14 cellular contexts compared by ENCODE assay signal in genomic region chr2:172067905-172068304, GRCh38. TPM values are rescaled to one million over a fixed set of nuclear protein-coding genes. Genes with fewer than 3 reads are reported as not detected.
"Had no signal": no experiment of that assay in that cellular context is flagged by ENCODE, and none has a peak within 500 bp of the region (broad histone marks: within the 10 kb centered on the region; RNA-seq: fewer than 3 reads in every experiment).

No MANE protein-coding gene starts in this region.

RNA-seq across cellular contexts. Expression of gene DLX1, which starts 17.4 kb away (rescaled TPM):
- total RNA-seq: activated B cell treated with CpG ODN at 0.5 μM for 24 hours; activated CD4-positive, alpha-beta memory T cell treated with anti-CD3 and anti-CD28 coated beads for 36 hours; activated CD4-positive, alpha-beta T cell treated with anti-CD3 and anti-CD28 coated beads for 36 hours; activated CD4-positive, alpha-beta T cell treated with anti-CD3 and anti-CD28 coated beads, Interleukin-2, amount 10 ng/mL, durations not matched to agents 24 days and 14 days; activated CD4-positive, alpha-beta T cell treated with anti-CD3 and anti-CD28 coated beads, Interleukin-2, amount 10 ng/mL, durations not matched to agents 7 days and 5 days; activated CD8-positive, alpha-beta memory T cell treated with anti-CD3 and anti-CD28 coated beads for 36 hours; activated CD8-positive, alpha-beta memory T cell treated with anti-CD3 and anti-CD28 coated beads, Interleukin-2, amount 10 ng/mL, durations not matched to agents 7 days and 5 days; activated CD8-positive, alpha-beta T cell treated with anti-CD3 and anti-CD28 coated beads for 36 hours; activated CD8-positive, alpha-beta T cell treated with anti-CD3 and anti-CD28 coated beads, Interleukin-2, amount 10 ng/mL, durations not matched to agents 7 days and 5 days; T-helper 1 cell treated with Interleukin-12 subunit alpha and Interleukin-12 subunit beta and Interleukin-4 antibody, amounts not matched to agents 30 ng/mL and 1 ng/mL, for 36 hours; T-helper 17 cell; T-helper 2 cell treated with Interferon-gamma antibody and Interleukin-4, amounts not matched to agents 100 ng/mL and 5 ng/mL, for 36 hours; WTC11 had no signal

RNA-seq across cellular contexts. Expression of gene DLX2, which starts 34.8 kb away (rescaled TPM):
- total RNA-seq: activated CD4-positive, alpha-beta memory T cell treated with anti-CD3 and anti-CD28 coated beads for 36 hours; activated CD4-positive, alpha-beta memory T cell treated with anti-CD3 and anti-CD28 coated beads, Interleukin-2, amount 10 ng/mL, durations not matched to agents 7 days and 5 days; activated CD4-positive, alpha-beta T cell treated with anti-CD3 and anti-CD28 coated beads for 36 hours; activated CD4-positive, alpha-beta T cell treated with anti-CD3 and anti-CD28 coated beads, Interleukin-2, amount 10 ng/mL, durations not matched to agents 7 days and 5 days; activated CD8-positive, alpha-beta memory T cell treated with anti-CD3 and anti-CD28 coated beads for 36 hours; activated CD8-positive, alpha-beta T cell treated with anti-CD3 and anti-CD28 coated beads for 36 hours; activated CD8-positive, alpha-beta T cell treated with anti-CD3 and anti-CD28 coated beads, Interleukin-2, amount 10 ng/mL, durations not matched to agents 7 days and 5 days; T-helper 1 cell treated with Interleukin-12 subunit alpha and Interleukin-12 subunit beta and Interleukin-4 antibody, amounts not matched to agents 30 ng/mL and 1 ng/mL, for 36 hours; T-helper 17 cell; T-helper 2 cell treated with Interferon-gamma antibody and Interleukin-4, amounts not matched to agents 100 ng/mL and 5 ng/mL, for 36 hours had no signal
